In genomic region chr4:24966076-24966475, GRCh38 we compare ENCODE assay signal across 31 cellular contexts. TPM values are rescaled to one million over a fixed set of nuclear protein-coding genes. Genes with fewer than 3 reads are reported as not detected.
"Had no signal": no experiment of that assay in that cellular context is flagged by ENCODE, and none has a peak within 500 bp of the region (broad histone marks: within the 10 kb centered on the region; RNA-seq: fewer than 3 reads in every experiment).

No MANE protein-coding gene starts in this region.

- H3K4me1 Mint-ChIP-seq: activated B cell treated with CpG ODN at 0.5 μM for 24 hours; activated naive CD4-positive, alpha-beta T cell treated with anti-CD3 and anti-CD28 coated beads, Interleukin-2, amount 50 U/mL, for 24 hours; activated naive CD8-positive, alpha-beta T cell treated with anti-CD3 and anti-CD28 coated beads for 36 hours; activated naive CD8-positive, alpha-beta T cell treated with anti-CD3 and anti-CD28 coated beads, Interleukin-2, amount 50 U/mL, for 24 hours; activated T-helper 17 cell treated with anti-CD3 and anti-CD28 coated beads, Interleukin-2, amount 50 U/mL, for 72 hours; T-helper 17 cell had no signal

- H3K4me3 Mint-ChIP-seq: activated B cell treated with CpG ODN at 0.5 μM for 24 hours; activated CD8-positive, alpha-beta T cell treated with anti-CD3 and anti-CD28 coated beads for 36 hours; activated naive CD4-positive, alpha-beta T cell treated with anti-CD3 and anti-CD28 coated beads for 36 hours; activated naive CD4-positive, alpha-beta T cell treated with anti-CD3 and anti-CD28 coated beads, Interleukin-2, amount 50 U/mL, for 24 hours; activated naive CD8-positive, alpha-beta T cell treated with anti-CD3 and anti-CD28 coated beads for 36 hours; activated naive CD8-positive, alpha-beta T cell treated with anti-CD3 and anti-CD28 coated beads, Interleukin-2, amount 50 U/mL, for 24 hours; activated T-cell treated with anti-CD3 and anti-CD28 coated beads, Interleukin-2, amount 50 U/mL, for 4 hours; activated T-helper 17 cell treated with anti-CD3 and anti-CD28 coated beads, Interleukin-2, amount 50 U/mL, for 72 hours; dendritic cell treated with granulocyte-macrophage colony-stimulating factor and Interleukin-4, amounts not matched to agents 40 ng/mL and 50 ng/mL, for 4 days; T-helper 17 cell; T-helper 2 cell treated with Interferon-gamma antibody and Interleukin-4, amounts not matched to agents 5 μg/mL and 100 μg/mL, for 36 hours had no signal

- DNase-seq: activated B cell treated with CpG ODN at 0.5 μM for 24 hours; activated CD4-positive, alpha-beta T cell treated with anti-CD3 and anti-CD28 coated beads, Interleukin-2, amount 50 U/mL, for 1 hour; activated CD4-positive, alpha-beta T cell treated with anti-CD3 and anti-CD28 coated beads, Interleukin-2, amount 50 U/mL, for 48 hours; activated CD8-positive, alpha-beta memory T cell treated with anti-CD3 and anti-CD28 coated beads for 24 hours; activated effector memory CD4-positive, alpha-beta T cell treated with anti-CD3 and anti-CD28 coated beads, Interleukin-2, amount 50 U/mL, for 16 hours; activated naive CD8-positive, alpha-beta T cell treated with anti-CD3 and anti-CD28 coated beads for 36 hours; activated naive CD8-positive, alpha-beta T cell treated with anti-CD3 and anti-CD28 coated beads, Interleukin-2, amount 50 U/mL, for 24 hours; activated T-cell treated with anti-CD3 and anti-CD28 coated beads, Interleukin-2, amount 50 U/mL, for 4 hours; adrenal gland; amygdala; aorta; body of pancreas; central memory CD4-positive, alpha-beta T cell; cerebellar nuclear complex; colonic mucosa; dorsolateral prefrontal cortex; effector memory CD4-positive, alpha-beta T cell; esophagus squamous epithelium; foreskin melanocyte; head of caudate nucleus; T-helper 1 cell; T-helper 17 cell; T1000 had no signal

- H3K27me3 ChIP-seq: adrenal gland, body of pancreas, colonic mucosa, dorsolateral prefrontal cortex, esophagus squamous epithelium, gastroesophageal sphincter had no signal

- H3K36me3 Mint-ChIP-seq: activated naive CD4-positive, alpha-beta T cell treated with anti-CD3 and anti-CD28 coated beads, Interleukin-2, amount 50 U/mL, for 24 hours; activated naive CD8-positive, alpha-beta T cell treated with anti-CD3 and anti-CD28 coated beads for 36 hours had no signal

- H3K27ac Mint-ChIP-seq: activated B cell treated with CpG ODN at 0.5 μM for 24 hours; activated CD8-positive, alpha-beta T cell treated with anti-CD3 and anti-CD28 coated beads for 36 hours; activated naive CD4-positive, alpha-beta T cell treated with anti-CD3 and anti-CD28 coated beads for 36 hours; activated naive CD4-positive, alpha-beta T cell treated with anti-CD3 and anti-CD28 coated beads, Interleukin-2, amount 50 U/mL, for 24 hours; activated naive CD8-positive, alpha-beta T cell treated with anti-CD3 and anti-CD28 coated beads for 36 hours; activated naive CD8-positive, alpha-beta T cell treated with anti-CD3 and anti-CD28 coated beads, Interleukin-2, amount 50 U/mL, for 24 hours; activated T-helper 17 cell treated with anti-CD3 and anti-CD28 coated beads, Interleukin-2, amount 50 U/mL, for 72 hours; dendritic cell treated with granulocyte-macrophage colony-stimulating factor and Interleukin-4, amounts not matched to agents 40 ng/mL and 50 ng/mL, for 4 days; T-helper 17 cell; T-helper 2 cell treated with Interferon-gamma antibody and Interleukin-4, amounts not matched to agents 5 μg/mL and 100 μg/mL, for 36 hours had no signal

- H3K4me3 ChIP-seq: adrenal gland, body of pancreas, colonic mucosa, dorsolateral prefrontal cortex, esophagus squamous epithelium, gastroesophageal sphincter had no signal

- H3K4me1 ChIP-seq: adrenal gland, body of pancreas, colonic mucosa, gastroesophageal sphincter had no signal

- H3K27ac ChIP-seq: adrenal gland, body of pancreas, colonic mucosa, dorsolateral prefrontal cortex, esophagus squamous epithelium, gastroesophageal sphincter, WERI-Rb-1 had no signal

- H3K36me3 ChIP-seq: adrenal gland, colonic mucosa, esophagus squamous epithelium, gastroesophageal sphincter, WERI-Rb-1 had no signal

- H3K9me3 Mint-ChIP-seq: activated naive CD4-positive, alpha-beta T cell treated with anti-CD3 and anti-CD28 coated beads, Interleukin-2, amount 50 U/mL, for 24 hours; dendritic cell treated with granulocyte-macrophage colony-stimulating factor and Interleukin-4, amounts not matched to agents 40 ng/mL and 50 ng/mL, for 4 days had no signal

- H3K9me3 ChIP-seq: adrenal gland, body of pancreas, colonic mucosa, esophagus squamous epithelium, gastroesophageal sphincter had no signal

- H3K27me3 Mint-ChIP-seq: activated B cell treated with CpG ODN at 0.5 μM for 24 hours; activated CD8-positive, alpha-beta T cell treated with anti-CD3 and anti-CD28 coated beads for 36 hours; activated naive CD4-positive, alpha-beta T cell treated with anti-CD3 and anti-CD28 coated beads, Interleukin-2, amount 50 U/mL, for 24 hours; activated naive CD8-positive, alpha-beta T cell treated with anti-CD3 and anti-CD28 coated beads for 36 hours; activated naive CD8-positive, alpha-beta T cell treated with anti-CD3 and anti-CD28 coated beads, Interleukin-2, amount 50 U/mL, for 24 hours; activated T-helper 17 cell treated with anti-CD3 and anti-CD28 coated beads, Interleukin-2, amount 50 U/mL, for 72 hours; dendritic cell treated with granulocyte-macrophage colony-stimulating factor and Interleukin-4, amounts not matched to agents 40 ng/mL and 50 ng/mL, for 4 days had no signal

RNA-seq across cellular contexts. Expression of gene CCDC149, which starts 53.2 kb away (rescaled TPM):
- total RNA-seq: activated B cell treated with CpG ODN at 0.5 μM for 24 hours; activated CD8-positive, alpha-beta T cell treated with anti-CD3 and anti-CD28 coated beads for 36 hours; activated naive CD4-positive, alpha-beta T cell treated with anti-CD3 and anti-CD28 coated beads for 36 hours; activated naive CD8-positive, alpha-beta T cell treated with anti-CD3 and anti-CD28 coated beads for 36 hours; activated T-cell treated with anti-CD3 and anti-CD28 coated beads, Interleukin-2, amount 50 U/mL, for 4 hours; activated T-helper 17 cell treated with anti-CD3 and anti-CD28 coated beads, Interleukin-2, amount 50 U/mL, for 72 hours had no signal
